Comparison of ENCODE assay signal across 21 cellular contexts in the genomic region with DNA sequence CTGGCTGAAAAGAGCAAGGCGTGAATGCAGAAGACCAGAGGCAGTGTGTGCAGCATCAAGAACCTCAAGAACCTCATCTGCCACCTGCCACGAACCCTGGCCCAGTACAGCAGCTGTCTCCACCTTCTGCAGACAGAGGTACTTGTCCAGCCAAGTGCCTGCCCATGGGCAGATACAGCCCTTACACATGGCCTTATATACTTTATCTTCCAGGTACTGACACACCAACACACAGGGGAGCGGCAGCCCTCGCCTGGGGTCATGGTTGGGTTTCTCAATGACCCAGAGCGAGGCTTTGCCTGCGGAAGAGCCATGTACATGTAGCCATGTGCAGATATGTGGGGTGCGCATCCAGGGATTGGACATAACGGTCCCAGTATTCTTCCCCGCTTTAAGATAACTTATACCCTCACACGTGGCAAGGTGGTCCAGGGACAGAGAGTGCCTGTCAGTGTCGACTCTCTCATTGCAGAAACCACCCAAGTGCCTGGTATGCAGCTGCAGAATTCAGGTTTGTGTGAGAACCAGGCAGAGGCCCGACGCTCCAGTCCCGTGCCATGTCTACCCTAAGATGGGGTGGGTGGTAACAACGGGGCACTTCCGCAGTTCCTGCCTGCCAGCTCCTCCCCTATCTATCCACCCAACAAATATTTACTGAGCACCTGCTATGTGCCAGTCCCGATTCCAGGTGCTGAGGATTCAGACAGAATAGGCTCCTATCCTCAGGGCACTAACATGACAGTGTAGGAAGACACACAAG.
"Had no signal": no experiment of that assay in that cellular context is flagged by ENCODE, and none has a peak within 500 bp of the region (broad histone marks: within the 10 kb centered on the region; RNA-seq: fewer than 3 reads in every experiment).

No MANE protein-coding gene starts in this region.

- H3K27me3 ChIP-seq: dorsolateral prefrontal cortex, gastrocnemius medialis, neural progenitor cell, uterus had no signal

- H3K9me3 ChIP-seq: esophagus muscularis mucosa, gastrocnemius medialis, heart right ventricle, left ventricle myocardium inferior, lower lobe of right lung, psoas muscle, stomach, thoracic aorta, uterus had no signal

- H3K4me1 ChIP-seq: esophagus muscularis mucosa, gastrocnemius medialis, heart right ventricle, left ventricle myocardium inferior, lower lobe of right lung, psoas muscle, stomach, uterus had no signal

- H3K36me3 ChIP-seq: esophagus muscularis mucosa, gastrocnemius medialis, heart right ventricle, left ventricle myocardium inferior, lower lobe of right lung, neural progenitor cell, stomach, thoracic aorta, uterus had no signal

- DNase-seq: cortex of kidney; effector memory CD4-positive, alpha-beta T cell; gastrocnemius medialis; heart right ventricle; hypothalamus; left ventricle myocardium inferior; lower lobe of right lung; midbrain; psoas muscle; stimulated activated CD4-positive, alpha-beta T cell treated with anti-CD3 and anti-CD28 coated beads, Interleukin-4, amount 100 ng/mL, for 4 hours; stimulated activated naive CD4-positive, alpha-beta T cell; stomach; substantia nigra; trophoblast cell; uterus had no signal

- ATAC-seq: gastrocnemius medialis, heart right ventricle, lower lobe of right lung, psoas muscle, sciatic nerve had no signal

- H3K4me3 ChIP-seq: dorsolateral prefrontal cortex, esophagus muscularis mucosa, gastrocnemius medialis, heart right ventricle, left ventricle myocardium inferior, lower lobe of right lung, neural progenitor cell, psoas muscle, stomach, thoracic aorta, uterus had no signal

- H3K27ac ChIP-seq: dorsolateral prefrontal cortex, epithelial cell of prostate, esophagus muscularis mucosa, gastrocnemius medialis, heart right ventricle, left ventricle myocardium inferior, lower lobe of right lung, neural progenitor cell, psoas muscle, stomach, thoracic aorta, uterus had no signal
